ENCODE assay signal across 8 cellular contexts in genomic region chr9:129995409-129996160, GRCh38. TPM values are rescaled to one million over a fixed set of nuclear protein-coding genes. Genes with fewer than 3 reads are reported as not detected.
DNase-seq lines count a peak whose midpoint lies in the region; ATAC-seq, FAIRE-seq and TF ChIP-seq lines count a peak whose summit lies in the region.

No MANE protein-coding gene starts in this region.

- no peak for ATAC-seq in HG03571 (IDR thresholded peaks at IDR 0.05; ENCODE audit: unreplicated experiment)

- H3K36me3 ChIP-seq in bronchial epithelial cell (ENCODE audit: control insufficient read depth, insufficient read depth, low read length) (no peaks in the 10 kb centered on the region), muscle layer of duodenum (ENCODE audit: control insufficient read depth in 1 of 2, insufficient read depth in 2 of 2, low read length in 2 of 2) (no peaks in the 10 kb centered on the region), H7 (replicated peaks; ENCODE audit: control insufficient read depth, insufficient read depth, low read length) (no peaks in the 10 kb centered on the region)

- TF ChIP-seq CTCF in bronchial epithelial cell (IDR thresholded peaks at IDR 0.05; ENCODE audit: insufficient read depth, low read length, severe bottlenecking): no peak

- FAIRE-seq in bronchial epithelial cell (lab: Jason Lieb, UNC): peak; percentile 73

- peak overlapping the region; percentile 82 for H3K27ac ChIP-seq in muscle layer of duodenum (ENCODE audit: low read length)

- peak; percentile 55 for DNase-seq in Ammon's horn (ENCODE audit: low spot score)
- peak; percentile 35 for DNase-seq in MV-4-11 (lab: John Stamatoyannopoulos, UW)
- DNase-seq in bronchial epithelial cell (ENCODE audit: low read depth): peak; percentile 87
- no peak for DNase-seq in NCI-H748 (lab: John Stamatoyannopoulos, UW; ENCODE audit: unreplicated experiment)
- DNase-seq in H7: no peak
- DNase-seq in NCI-H345 (lab: John Stamatoyannopoulos, UW): no peak

- H3K27me3 ChIP-seq in bronchial epithelial cell (ENCODE audit: control insufficient read depth, insufficient read depth, low read length) (no peaks in the 10 kb centered on the region), muscle layer of duodenum (ENCODE audit: low read depth, low read length) (no peaks in the 10 kb centered on the region), H7 (ENCODE audit: control insufficient read depth, insufficient read depth, low read length) (no peaks in the 10 kb centered on the region)

- peaks cover 11 to 34% of the 10 kb centered on the region in 2 donors for H3K4me1 ChIP-seq in muscle layer of duodenum (ENCODE audit: control insufficient read depth in 1 of 2, insufficient read depth in 2 of 2, low read length in 2 of 2)

- no peak overlapping the region for H3K4me3 ChIP-seq in bronchial epithelial cell (ENCODE audit: low read depth, low read length)
- no peak overlapping the region for H3K4me3 ChIP-seq in muscle layer of duodenum (ENCODE audit: low read depth in 1 of 2, low read length in 2 of 2)
- H3K4me3 ChIP-seq in H7 (ENCODE audit: insufficient read depth, low read depth, low read length): no peak overlapping the region

- no peaks in the 10 kb centered on the region for H3K9me3 ChIP-seq in muscle layer of duodenum (ENCODE audit: control insufficient read depth in 1 of 2, low read length in 2 of 2)

RNA-seq across cellular contexts. Expression of gene FNBP1, which starts 47.4 kb away (rescaled TPM):
- 13.4 and 15.7 TPM in 2 replicates for total RNA-seq in bronchial epithelial cell
- total RNA-seq in H7 (2014; rRNA removed; shearing (Covaris generic)): 16.0 and 19.6 TPM in 2 replicates

RNA-seq across cellular contexts. Expression of gene GPR107, which starts 58.1 kb away (rescaled TPM):
- 20.4 and 21.6 TPM in 2 replicates for total RNA-seq in bronchial epithelial cell
- total RNA-seq in H7 (2014; rRNA removed; shearing (Covaris generic)): 13.0 and 18.0 TPM in 2 replicates

Comparison
In these comparisons a context has a peak if more than half of its experiments do, and no peak if none do; other contexts are left out.
1. DNase-seq: peak in Ammon's horn (single experiment), MV-4-11 (single experiment) and bronchial epithelial cell (single experiment); none in NCI-H748 (single experiment), H7 (single experiment) and NCI-H345 (single experiment).